In genomic region chr18:500230-500555, GRCh38 we compare ENCODE assay signal across 10 cellular contexts. TPM values are rescaled to one million over a fixed set of nuclear protein-coding genes. Genes with fewer than 3 reads are reported as not detected.
DNase-seq lines count a peak whose midpoint lies in the region; ATAC-seq and TF ChIP-seq lines count a peak whose summit lies in the region.
"Had no signal": no experiment of that assay in that cellular context is flagged by ENCODE, and none has a peak within 500 bp of the region (broad histone marks: within the 10 kb centered on the region; RNA-seq: fewer than 3 reads in every experiment).

No MANE protein-coding gene starts in this region.

- no peak for TF ChIP-seq CTCF in Caco-2 (IDR thresholded peaks at IDR 0.05; ENCODE audit: insufficient read depth in 1 of 2, low read depth in 1 of 2, low read length in 1 of 2, severe bottlenecking in 1 of 2, unreplicated experiment in 1 of 2)
- TF ChIP-seq CTCF in WTC11 (IDR thresholded peaks at IDR 0.05), result no peak
- no peak for TF ChIP-seq CTCF in right atrium auricular region (IDR thresholded peaks at IDR 0.05)

- H3K4me3 ChIP-seq in Caco-2 (ENCODE audit: low read depth, low read length) (no peak overlapping the region), right atrium auricular region (peak overlapping the region; percentile 47 to 60)

- intact Hi-C loops in Caco-2 (cut with micrococcal nuclease; ENCODE audit: unreplicated experiment) (no loop called here), sciatic nerve (cut with DNase I) (no loop called here)

- H3K4me3 Mint-ChIP-seq in Caco-2 (ENCODE audit: unreplicated experiment) (peak overlapping the region; percentile 79), WTC11 (peak overlapping the region; percentile 82)
- no peak overlapping the region for H3K4me3 Mint-ChIP-seq in stimulated activated memory B cell treated with anti-CD40 and anti-IgM and Interleukin-4, amounts not matched to agents 10 μg/mL and 1 μg/mL and 100 μg/mL, for 72 hours
- no peak overlapping the region for H3K4me3 Mint-ChIP-seq in effector memory CD8-positive, alpha-beta T cell
- H3K4me3 Mint-ChIP-seq: activated CD8-positive, alpha-beta T cell treated with anti-CD3 and anti-CD28 coated beads for 36 hours had no signal

- H3K27me3 Mint-ChIP-seq in Caco-2 (ENCODE audit: insufficient read depth, unreplicated experiment), result no peaks in the 10 kb centered on the region
- peaks cover 76% of the 10 kb centered on the region for H3K27me3 Mint-ChIP-seq in WTC11 (ENCODE audit: low read depth)
- H3K27me3 Mint-ChIP-seq in stimulated activated memory B cell treated with anti-CD40 and anti-IgM and Interleukin-4, amounts not matched to agents 10 μg/mL and 1 μg/mL and 100 μg/mL, for 72 hours, result peaks cover 51% of the 10 kb centered on the region
- peaks cover 42 to 44% of the 10 kb centered on the region in 2 donors for H3K27me3 Mint-ChIP-seq in effector memory CD8-positive, alpha-beta T cell

- CTCF ChIA-PET in Caco-2 (lab: Charles Lee), result no interaction called here
- CTCF ChIA-PET in WTC11 (lab: Charles Lee), result interaction anchor here (1.6 to 2.0 kb wide), 2 partner anchors 124 to 339 kb away, joined by 3 to 4 read pairs; no protein-coding TSS in a partner anchor

- no peak for DNase-seq in Caco-2
- peak; percentile 32 for DNase-seq in WTC11 (ENCODE audit: low spot score)
- no peak for DNase-seq in right atrium auricular region (ENCODE audit: low spot score)
- DNase-seq in sciatic nerve (ENCODE audit: low spot score), result no peak
- no peak for DNase-seq in effector memory CD8-positive, alpha-beta T cell
- no peak for DNase-seq in NCI-H345 treated with DMSO at 0.1 percent for 48 hours (lab: John Stamatoyannopoulos, UW; ENCODE audit: unreplicated experiment)
- DNase-seq: activated CD8-positive, alpha-beta T cell treated with anti-CD3 and anti-CD28 coated beads for 36 hours; NCI-H2029 treated with DMSO at 0.1 percent for 48 hours had no signal

- H3K27me3 ChIP-seq in Caco-2 (replicated peaks; ENCODE audit: control insufficient read depth, insufficient read depth, low read length), result no peaks in the 10 kb centered on the region
- H3K27me3 ChIP-seq in right atrium auricular region, result peaks cover 0 to 3% of the 10 kb centered on the region in 2 donors

- POLR2A ChIA-PET in Caco-2 (lab: Charles Lee), result no interaction called here
- POLR2A ChIA-PET in WTC11 (lab: Charles Lee), result no interaction called here

- ATAC-seq in WTC11, result peak; percentile 17
- ATAC-seq in sciatic nerve, result peak; percentile 58
- ATAC-seq in stimulated activated memory B cell treated with anti-CD40 and anti-IgM and Interleukin-4, amounts not matched to agents 10 μg/mL and 1 μg/mL and 100 μg/mL, for 72 hours, result no peak
- no peak for ATAC-seq in effector memory CD8-positive, alpha-beta T cell (replicated peaks)
- ATAC-seq in GM18858 (IDR thresholded peaks at IDR 0.05; ENCODE audit: unreplicated experiment), result no peak
- ATAC-seq: activated CD8-positive, alpha-beta T cell treated with anti-CD3 and anti-CD28 coated beads for 36 hours had no signal

- H3K9me3 Mint-ChIP-seq in Caco-2 (ENCODE audit: unreplicated experiment) (no peaks in the 10 kb centered on the region), WTC11 (no peaks in the 10 kb centered on the region)
- no peaks in the 10 kb centered on the region for H3K9me3 Mint-ChIP-seq in stimulated activated memory B cell treated with anti-CD40 and anti-IgM and Interleukin-4, amounts not matched to agents 10 μg/mL and 1 μg/mL and 100 μg/mL, for 72 hours
- no peaks in the 10 kb centered on the region for H3K9me3 Mint-ChIP-seq in effector memory CD8-positive, alpha-beta T cell
- H3K9me3 Mint-ChIP-seq: activated CD8-positive, alpha-beta T cell treated with anti-CD3 and anti-CD28 coated beads for 36 hours had no signal

- H3K4me1 ChIP-seq in Caco-2 (peaks cover 44% of the 10 kb centered on the region), right atrium auricular region (peaks cover 0 to 13% of the 10 kb centered on the region in 2 donors)

- H3K27ac ChIP-seq in right atrium auricular region, result peak overlapping the region; percentile 47 to 61

- peaks cover 16% of the 10 kb centered on the region for H3K36me3 Mint-ChIP-seq in Caco-2 (ENCODE audit: insufficient read depth, unreplicated experiment)
- H3K36me3 Mint-ChIP-seq in WTC11, result no peaks in the 10 kb centered on the region
- H3K36me3 Mint-ChIP-seq in stimulated activated memory B cell treated with anti-CD40 and anti-IgM and Interleukin-4, amounts not matched to agents 10 μg/mL and 1 μg/mL and 100 μg/mL, for 72 hours, result no peaks in the 10 kb centered on the region
- no peaks in the 10 kb centered on the region for H3K36me3 Mint-ChIP-seq in effector memory CD8-positive, alpha-beta T cell (ENCODE audit: insufficient read depth)

- no TSS peak for BruUV-seq in Caco-2 (replicated peaks; lab: Mats Ljungman, UMichigan)

- H3K9me3 ChIP-seq in Caco-2, result no peaks in the 10 kb centered on the region
- H3K9me3 ChIP-seq in right atrium auricular region, result no peaks in the 10 kb centered on the region

- H3K27ac Mint-ChIP-seq in Caco-2 (ENCODE audit: unreplicated experiment), result peak overlapping the region; percentile 85
- no peak overlapping the region for H3K27ac Mint-ChIP-seq in WTC11
- no peak overlapping the region for H3K27ac Mint-ChIP-seq in stimulated activated memory B cell treated with anti-CD40 and anti-IgM and Interleukin-4, amounts not matched to agents 10 μg/mL and 1 μg/mL and 100 μg/mL, for 72 hours
- no peak overlapping the region for H3K27ac Mint-ChIP-seq in effector memory CD8-positive, alpha-beta T cell
- H3K27ac Mint-ChIP-seq: activated CD8-positive, alpha-beta T cell treated with anti-CD3 and anti-CD28 coated beads for 36 hours had no signal

- H3K4me1 Mint-ChIP-seq in Caco-2 (ENCODE audit: low read depth, unreplicated experiment) (peaks cover 31% of the 10 kb centered on the region), WTC11 (peaks cover 21% of the 10 kb centered on the region)
- H3K4me1 Mint-ChIP-seq in stimulated activated memory B cell treated with anti-CD40 and anti-IgM and Interleukin-4, amounts not matched to agents 10 μg/mL and 1 μg/mL and 100 μg/mL, for 72 hours, result no peaks in the 10 kb centered on the region
- H3K4me1 Mint-ChIP-seq in effector memory CD8-positive, alpha-beta T cell (ENCODE audit: low read depth in 2 of 2), result peaks cover 0 to 4% of the 10 kb centered on the region in 2 donors

- H3K36me3 ChIP-seq in Caco-2 (ENCODE audit: control insufficient read depth, insufficient read depth, low read length), result no peaks in the 10 kb centered on the region
- H3K36me3 ChIP-seq in right atrium auricular region, result no peaks in the 10 kb centered on the region

TF ChIP-seq in WTC11, 78 proteins besides CTCF, POLR2A, EP300 and RAD21 (continues in another document):
- TF ChIP-seq ZMAT4 (CRISPR knock-in tag; IDR thresholded peaks at IDR 0.05) (no peak), ZNF425 (CRISPR knock-in tag; conservative IDR thresholded peaks at IDR 0.05) (no peak), ZNF532 (CRISPR knock-in tag; IDR thresholded peaks at IDR 0.05; ENCODE audit: borderline replicate concordance) (no peak)

RNA-seq across cellular contexts. Expression of gene COLEC12, which starts 0.3 kb away (rescaled TPM):
- total RNA-seq in Caco-2 (2022) (0.09 and 0.44 TPM in 2 replicates), WTC11 (2021) (0.39 to 0.55 TPM (median 0.48 TPM) in 3 replicates), right atrium auricular region (10 to 100 TPM; 10.9 to 15.3 TPM), sciatic nerve (19.3 TPM)
- total RNA-seq: activated CD8-positive, alpha-beta T cell treated with anti-CD3 and anti-CD28 coated beads for 36 hours had no signal

Comparison
In these comparisons a context has a peak if more than half of its experiments do, and no peak if none do; other contexts are left out.
1. H3K4me3 Mint-ChIP-seq: peak in Caco-2 (single experiment) and WTC11 (single experiment); none in stimulated activated memory B cell treated with anti-CD40 and anti-IgM and Interleukin-4, amounts not matched to agents 10 μg/mL and 1 μg/mL and 100 μg/mL, for 72 hours (single experiment) and effector memory CD8-positive, alpha-beta T cell (0 of 2).
2. ATAC-seq: peak in WTC11 (single experiment) and sciatic nerve (single experiment); none in stimulated activated memory B cell treated with anti-CD40 and anti-IgM and Interleukin-4, amounts not matched to agents 10 μg/mL and 1 μg/mL and 100 μg/mL, for 72 hours (single experiment), effector memory CD8-positive, alpha-beta T cell (single experiment) and GM18858 (single experiment).